In genomic region chr11:120303004-120303637, GRCh38 we compare ENCODE assay signal across 8 cellular contexts. TPM values are rescaled to one million over a fixed set of nuclear protein-coding genes. Genes with fewer than 3 reads are reported as not detected.
DNase-seq lines count a peak whose midpoint lies in the region; ATAC-seq and TF ChIP-seq lines count a peak whose summit lies in the region.

No MANE protein-coding gene starts in this region.

- H3K4me1 Mint-ChIP-seq in activated CD4-positive, alpha-beta memory T cell treated with anti-CD3 and anti-CD28 coated beads, Interleukin-2, amount 10 ng/mL, durations not matched to agents 7 days and 5 days = peaks cover 9% of the 10 kb centered on the region
- no peaks in the 10 kb centered on the region for H3K4me1 Mint-ChIP-seq in effector memory CD8-positive, alpha-beta T cell (ENCODE audit: low read depth in 2 of 2)
- peaks cover 15% of the 10 kb centered on the region for H3K4me1 Mint-ChIP-seq in mesothelial cell of epicardium

- CTCF ChIA-PET in activated CD4-positive, alpha-beta memory T cell treated with anti-CD3 and anti-CD28 coated beads, Interleukin-2, amount 10 ng/mL, durations not matched to agents 7 days and 5 days (lab: Charles Lee) = interaction anchor here (0.7 to 10.1 kb wide), 29 partner anchors 9 to 382 kb away, joined by 3 to 272 read pairs (median 4); partner anchors contain the start of gene POU2F3

- POLR2A ChIA-PET in activated CD4-positive, alpha-beta memory T cell treated with anti-CD3 and anti-CD28 coated beads, Interleukin-2, amount 10 ng/mL, durations not matched to agents 7 days and 5 days (lab: Charles Lee) = interaction anchor here (1.0 kb wide), 1 partner anchor 67 kb away, joined by 4 read pairs; no protein-coding TSS in a partner anchor

- no peak overlapping the region for H3K4me3 Mint-ChIP-seq in activated CD4-positive, alpha-beta memory T cell treated with anti-CD3 and anti-CD28 coated beads, Interleukin-2, amount 10 ng/mL, durations not matched to agents 7 days and 5 days
- no peak overlapping the region for H3K4me3 Mint-ChIP-seq in effector memory CD8-positive, alpha-beta T cell
- no peak overlapping the region for H3K4me3 Mint-ChIP-seq in mesothelial cell of epicardium

- TF ChIP-seq CTCF in mesothelial cell of epicardium (IDR thresholded peaks at IDR 0.05; ENCODE audit: unreplicated experiment) = peak; percentile 77

- H3K36me3 Mint-ChIP-seq in activated CD4-positive, alpha-beta memory T cell treated with anti-CD3 and anti-CD28 coated beads, Interleukin-2, amount 10 ng/mL, durations not matched to agents 7 days and 5 days (ENCODE audit: low read depth) = no peaks in the 10 kb centered on the region
- no peaks in the 10 kb centered on the region for H3K36me3 Mint-ChIP-seq in effector memory CD8-positive, alpha-beta T cell (ENCODE audit: insufficient read depth)
- no peaks in the 10 kb centered on the region for H3K36me3 Mint-ChIP-seq in mesothelial cell of epicardium

- ATAC-seq in HG02981 (IDR thresholded peaks at IDR 0.05; ENCODE audit: unreplicated experiment) (peak; percentile 80), GM21737 (IDR thresholded peaks at IDR 0.05; ENCODE audit: unreplicated experiment) (no peak)
- peak; percentile 69 for ATAC-seq in effector memory CD8-positive, alpha-beta T cell (replicated peaks)

- in situ Hi-C loops in G401 (cut with HindIII; ENCODE audit: low sequenced_read_pairs) = no loop called here

- peaks cover 34% of the 10 kb centered on the region for H3K27me3 Mint-ChIP-seq in activated CD4-positive, alpha-beta memory T cell treated with anti-CD3 and anti-CD28 coated beads, Interleukin-2, amount 10 ng/mL, durations not matched to agents 7 days and 5 days
- peaks cover 30 to 69% of the 10 kb centered on the region in 2 donors for H3K27me3 Mint-ChIP-seq in effector memory CD8-positive, alpha-beta T cell
- H3K27me3 Mint-ChIP-seq in mesothelial cell of epicardium (ENCODE audit: low read depth) = peaks cover 2% of the 10 kb centered on the region

- peak; percentile 61 for DNase-seq in G401 (ENCODE audit: low spot score)
- peak; percentile 89 for DNase-seq in NCI-H526 treated with DMSO at 0.1 percent for 48 hours (lab: John Stamatoyannopoulos, UW)
- peak; percentile 58 for DNase-seq in activated CD4-positive, alpha-beta memory T cell treated with anti-CD3 and anti-CD28 coated beads, Interleukin-2, amount 10 ng/mL, durations not matched to agents 7 days and 5 days
- peak; percentile 29 to 48 (median 36) for DNase-seq in effector memory CD8-positive, alpha-beta T cell
- peak in 1 of 2 experiments; percentile 58 for DNase-seq in mesothelial cell of epicardium (ENCODE audit: low spot score in 2 of 2, unreplicated experiment in 2 of 2)
- DNase-seq in stimulated activated CD8-positive, alpha-beta memory T cell treated with anti-CD3 and anti-CD28 coated beads, Interleukin-4, amount 100 ng/mL, for 24 hours (ENCODE audit: low read depth) = peak; percentile 52

- H3K9me3 Mint-ChIP-seq in activated CD4-positive, alpha-beta memory T cell treated with anti-CD3 and anti-CD28 coated beads, Interleukin-2, amount 10 ng/mL, durations not matched to agents 7 days and 5 days = no peaks in the 10 kb centered on the region
- no peaks in the 10 kb centered on the region for H3K9me3 Mint-ChIP-seq in effector memory CD8-positive, alpha-beta T cell
- no peaks in the 10 kb centered on the region for H3K9me3 Mint-ChIP-seq in mesothelial cell of epicardium

- no peak overlapping the region for H3K27ac Mint-ChIP-seq in activated CD4-positive, alpha-beta memory T cell treated with anti-CD3 and anti-CD28 coated beads, Interleukin-2, amount 10 ng/mL, durations not matched to agents 7 days and 5 days
- H3K27ac Mint-ChIP-seq in effector memory CD8-positive, alpha-beta T cell = no peak overlapping the region
- H3K27ac Mint-ChIP-seq in mesothelial cell of epicardium = no peak overlapping the region

RNA-seq across cellular contexts. Expression of gene TLCD5, which starts 22.0 kb away (rescaled TPM):
- 12.5 and 14.8 TPM in 2 replicates for total RNA-seq in G401 (2014; rRNA removed; shearing (Covaris generic))
- total RNA-seq in activated CD4-positive, alpha-beta memory T cell treated with anti-CD3 and anti-CD28 coated beads, Interleukin-2, amount 10 ng/mL, durations not matched to agents 7 days and 5 days = 1 to 10 TPM; 1.2 to 1.4 TPM
- total RNA-seq in mesothelial cell of epicardium = 15.3 to 15.7 TPM (median 15.6 TPM) in 3 replicates

RNA-seq across cellular contexts. Expression of gene ARHGEF12, which starts 33.1 kb away (rescaled TPM):
- 27.5 TPM in 2 replicates for total RNA-seq in G401 (2014; rRNA removed; shearing (Covaris generic))
- 10 to 100 TPM; 19.7 to 21.5 TPM for total RNA-seq in activated CD4-positive, alpha-beta memory T cell treated with anti-CD3 and anti-CD28 coated beads, Interleukin-2, amount 10 ng/mL, durations not matched to agents 7 days and 5 days
- total RNA-seq in mesothelial cell of epicardium = 83.0 to 86.0 TPM (median 85.2 TPM) in 3 replicates
